6 cellular contexts compared by ENCODE assay signal in genomic region chr17:75077490-75078096, GRCh38. TPM values are rescaled to one million over a fixed set of nuclear protein-coding genes. Genes with fewer than 3 reads are reported as not detected.
A peak's percentile ranks its signal among the peaks of the same experiment; 100 is the strongest.
DNase-seq lines count a peak whose midpoint lies in the region; ATAC-seq and TF ChIP-seq lines count a peak whose summit lies in the region.

No MANE protein-coding gene starts in this region.

- intact Hi-C loops in activated B cell treated with CpG ODN at 0.5 μM for 24 hours (cut with micrococcal nuclease), result loop anchor here (1.0 to 2.0 kb wide), 4 partner anchors 10 to 43 kb away; partner anchors contain the start of genes ARMC7, ATP5PD, KCTD2 and SLC16A5

- H3K9me3 Mint-ChIP-seq in activated B cell treated with CpG ODN at 0.5 μM for 24 hours, result no peaks in the 10 kb centered on the region

- H3K4me1 Mint-ChIP-seq in activated B cell treated with CpG ODN at 0.5 μM for 24 hours, result peaks cover 29% of the 10 kb centered on the region

- CTCF ChIA-PET in activated B cell treated with CpG ODN at 0.5 μM for 24 hours (lab: Charles Lee), result interaction anchor here (1.0 to 2.9 kb wide), 6 partner anchors 26 to 124 kb away, joined by 3 to 16 read pairs (median 4); partner anchors contain the start of gene NT5C

- H3K36me3 Mint-ChIP-seq in activated B cell treated with CpG ODN at 0.5 μM for 24 hours (ENCODE audit: low read depth), result no peaks in the 10 kb centered on the region

- peaks cover 2% of the 10 kb centered on the region for H3K27me3 Mint-ChIP-seq in activated B cell treated with CpG ODN at 0.5 μM for 24 hours

- peak overlapping the region; percentile 72 for H3K27ac Mint-ChIP-seq in activated B cell treated with CpG ODN at 0.5 μM for 24 hours

- H3K4me3 ChIP-seq in fibroblast of villous mesenchyme (ENCODE audit: low read depth, low read length), result peak overlapping the region; percentile 21

- no peak for TF ChIP-seq CTCF in activated B cell treated with CpG ODN at 0.5 μM for 24 hours (IDR thresholded peaks at IDR 0.05)
- peak; percentile 10 for TF ChIP-seq CTCF in fibroblast of villous mesenchyme (IDR thresholded peaks at IDR 0.05; ENCODE audit: insufficient read depth, low read depth, low read length)

- peak; percentile 53 for DNase-seq in activated B cell treated with CpG ODN at 0.5 μM for 24 hours
- peak; percentile 42 for DNase-seq in fibroblast of villous mesenchyme (ENCODE audit: low read depth)
- peak; percentile 6 to 40 for DNase-seq in stimulated activated CD4-positive, alpha-beta T cell treated with anti-CD3 and anti-CD28 coated beads, Interleukin-1b, Interleukin-23, amount 100 ng/mL, for 4 hours (ENCODE audit: low read depth in 2 of 2)
- no peak for DNase-seq in DMS114 treated with DMSO at 0.1 percent for 48 hours (lab: John Stamatoyannopoulos, UW; ENCODE audit: unreplicated experiment)
- no peak for DNase-seq in NCI-H2171 (lab: John Stamatoyannopoulos, UW)

- H3K4me3 Mint-ChIP-seq in activated B cell treated with CpG ODN at 0.5 μM for 24 hours, result peak overlapping the region; percentile 83

- POLR2A ChIA-PET in activated B cell treated with CpG ODN at 0.5 μM for 24 hours (lab: Charles Lee), result interaction anchor here (0.5 to 1.7 kb wide), 11 partner anchors 8 to 218 kb away, joined by 3 to 15 read pairs (median 5); partner anchors contain the start of genes ARMC7 and SLC16A5

- ATAC-seq in GM19395 (IDR thresholded peaks at IDR 0.05; ENCODE audit: unreplicated experiment) (peak; percentile 49), activated B cell treated with CpG ODN at 0.5 μM for 24 hours (ENCODE audit: low read depth) (peak; percentile 77)

RNA-seq across cellular contexts. Expression of gene SLC16A5, which starts 10.2 kb away (rescaled TPM):
- total RNA-seq in activated B cell treated with CpG ODN at 0.5 μM for 24 hours (4.9 and 5.7 TPM in 2 replicates), fibroblast of villous mesenchyme (5.6 and 6.4 TPM in 2 replicates)

RNA-seq across cellular contexts. Expression of gene KCTD2, which starts 30.6 kb away (rescaled TPM):
- total RNA-seq in activated B cell treated with CpG ODN at 0.5 μM for 24 hours, result 19.5 and 20.2 TPM in 2 replicates
- total RNA-seq in fibroblast of villous mesenchyme, result 16.4 and 22.5 TPM in 2 replicates

RNA-seq across cellular contexts. Expression of gene ATP5PD, which starts 30.8 kb away (rescaled TPM):
- total RNA-seq in activated B cell treated with CpG ODN at 0.5 μM for 24 hours, result 158 and 181 TPM in 2 replicates
- total RNA-seq in fibroblast of villous mesenchyme, result 275 and 323 TPM in 2 replicates

RNA-seq across cellular contexts. Expression of gene ARMC7, which starts 32.2 kb away (rescaled TPM):
- total RNA-seq in activated B cell treated with CpG ODN at 0.5 μM for 24 hours (11.8 and 15.4 TPM in 2 replicates), fibroblast of villous mesenchyme (2.6 and 3.0 TPM in 2 replicates)

RNA-seq across cellular contexts. Expression of gene NT5C, which starts 53.9 kb away (rescaled TPM):
- total RNA-seq in activated B cell treated with CpG ODN at 0.5 μM for 24 hours, result 95.0 and 98.2 TPM in 2 replicates
- 40.2 and 98.2 TPM in 2 replicates for total RNA-seq in fibroblast of villous mesenchyme

Comparison
In these comparisons a context has a peak if more than half of its experiments do, and no peak if none do; other contexts are left out.
1. DNase-seq: peak in activated B cell treated with CpG ODN at 0.5 μM for 24 hours (single experiment), fibroblast of villous mesenchyme (single experiment) and stimulated activated CD4-positive, alpha-beta T cell treated with anti-CD3 and anti-CD28 coated beads, Interleukin-1b, Interleukin-23, amount 100 ng/mL, for 4 hours (2 of 2); none in DMS114 treated with DMSO at 0.1 percent for 48 hours (single experiment) and NCI-H2171 (single experiment).